In genomic region chr15:88605507-88606436, GRCh38 we compare ENCODE assay signal across 8 cellular contexts.
DNase-seq lines count a peak whose midpoint lies in the region; ATAC-seq and TF ChIP-seq lines count a peak whose summit lies in the region.

No MANE protein-coding gene starts in this region.

- peaks cover 3 to 43% of the 10 kb centered on the region in 2 donors for H3K27me3 ChIP-seq in tibial artery

- in situ Hi-C loops in GM13976 (cut with MboI; ENCODE audit: low sequenced_read_pairs, unreplicated experiment) = no loop called here

- intact Hi-C loops in tibial artery (cut with DNase I; ENCODE audit: low total_unique reads) = no loop called here

- DNase-seq in GM13976 (ENCODE audit: low spot score) (peak; percentile 56), RPMI8226 (peak; percentile 57), coronary artery (ENCODE audit: low spot score) (no peak), midbrain (lab: John Stamatoyannopoulos, UW) (peak; percentile 15), tibial artery (no peak)
- DNase-seq in NK-92 treated with Interleukin-12 subunit alpha and Interleukin-12 subunit beta, amount 100 ng/mL, for 24 hours (lab: John Stamatoyannopoulos, UW) = no peak

- ATAC-seq in HG02870 (IDR thresholded peaks at IDR 0.05; ENCODE audit: unreplicated experiment) = no peak
- no peak for ATAC-seq in HG02763 (IDR thresholded peaks at IDR 0.05; ENCODE audit: unreplicated experiment)

- H3K4me1 ChIP-seq in tibial artery = peaks cover 0 to 23% (median 17%) of the 10 kb centered on the region in 4 donors

- H3K4me3 ChIP-seq in coronary artery (peak overlapping the region; percentile 17), tibial artery (no peak overlapping the region)

- H3K27ac ChIP-seq in coronary artery = no peak overlapping the region
- no peak overlapping the region for H3K27ac ChIP-seq in tibial artery

- H3K9me3 ChIP-seq in tibial artery = no peaks in the 10 kb centered on the region

- TF ChIP-seq CTCF in GM13976 (IDR thresholded peaks at IDR 0.05; ENCODE audit: borderline replicate concordance, control extremely low read depth, extremely low read depth, insufficient read depth, missing control alignments) = no peak
- TF ChIP-seq CTCF in coronary artery (IDR thresholded peaks at IDR 0.05) = no peak
- TF ChIP-seq CTCF in tibial artery (IDR thresholded peaks at IDR 0.05) = no peak

- H3K36me3 ChIP-seq in tibial artery = no peaks in the 10 kb centered on the region

Comparison
In these comparisons a context has a peak if more than half of its experiments do, and no peak if none do; other contexts are left out.
1. DNase-seq: peak in GM13976 (single experiment), RPMI8226 (single experiment) and midbrain (single experiment); none in coronary artery (single experiment), tibial artery (0 of 2) and NK-92 treated with Interleukin-12 subunit alpha and Interleukin-12 subunit beta, amount 100 ng/mL, for 24 hours (single experiment).